8 cellular contexts compared by ENCODE assay signal in the genomic region with DNA sequence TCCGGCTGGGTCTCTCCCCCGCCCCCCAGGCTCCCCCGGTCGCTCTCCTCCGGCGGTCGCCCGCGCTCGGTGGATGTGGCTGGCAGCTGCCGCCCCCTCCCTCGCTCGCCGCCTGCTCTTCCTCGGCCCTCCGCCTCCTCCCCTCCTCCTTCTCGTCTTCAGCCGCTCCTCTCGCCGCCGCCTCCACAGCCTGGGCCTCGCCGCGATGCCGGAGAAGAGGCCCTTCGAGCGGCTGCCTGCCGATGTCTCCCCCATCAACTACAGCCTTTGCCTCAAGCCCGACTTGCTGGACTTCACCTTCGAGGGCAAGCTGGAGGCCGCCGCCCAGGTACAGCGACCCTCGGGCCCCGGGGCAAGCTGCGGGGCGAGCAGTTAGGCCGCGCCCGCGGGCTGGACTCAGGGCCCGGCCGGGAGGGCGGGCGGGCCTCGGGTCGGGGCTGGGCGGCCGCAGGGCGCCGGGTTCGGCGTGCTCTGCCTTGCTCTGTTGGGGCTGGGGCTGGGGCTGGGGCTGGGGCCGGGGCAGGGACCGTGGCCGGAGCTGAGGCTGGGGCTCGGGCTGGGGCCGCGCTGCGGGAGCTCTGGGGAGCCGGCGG. TPM values are rescaled to one million over a fixed set of nuclear protein-coding genes. Genes with fewer than 3 reads are reported as not detected.
DNase-seq lines count a peak whose midpoint lies in the region; ATAC-seq and TF ChIP-seq lines count a peak whose summit lies in the region.
"Not testable (repeated sequence)": the region's sequence is repeated elsewhere in the genome, so short reads cannot be mapped to it uniquely, and the experiment has no call there.

No MANE protein-coding gene starts in this region.

- H3K27ac Mint-ChIP-seq in activated naive CD8-positive, alpha-beta T cell treated with anti-CD3 and anti-CD28 coated beads, Interleukin-2, amount 10 ng/mL, durations not matched to agents 7 days and 5 days; glutamatergic neuron (ENCODE audit: unreplicated experiment): not testable (repeated sequence)
- H3K27ac Mint-ChIP-seq in nephron = peak overlapping the region in 2 of 3 experiments; percentile 92 to 99

- not testable (repeated sequence) for H3K27me3 Mint-ChIP-seq in activated naive CD8-positive, alpha-beta T cell treated with anti-CD3 and anti-CD28 coated beads, Interleukin-2, amount 10 ng/mL, durations not matched to agents 7 days and 5 days; glutamatergic neuron (ENCODE audit: unreplicated experiment); nephron (ENCODE audit: low read depth)

- peak overlapping the region in 4 of 5 donors; percentile 56 to 69 (median 66) for H3K4me3 ChIP-seq in subcutaneous abdominal adipose tissue (ENCODE audit: low read depth in 1 of 5, low read length in 5 of 5)

- H3K27ac ChIP-seq in subcutaneous abdominal adipose tissue (ENCODE audit: low read depth, low read length) = peak overlapping the region; percentile 76

- H3K27me3 ChIP-seq in subcutaneous abdominal adipose tissue (ENCODE audit: control insufficient read depth in 5 of 5, insufficient read depth in 4 of 5, low read length in 5 of 5) = not testable (repeated sequence)

- POLR2A ChIA-PET in activated naive CD8-positive, alpha-beta T cell treated with anti-CD3 and anti-CD28 coated beads, Interleukin-2, amount 10 ng/mL, durations not matched to agents 7 days and 5 days (lab: Charles Lee) = not testable (repeated sequence)

- H3K4me1 Mint-ChIP-seq in activated naive CD8-positive, alpha-beta T cell treated with anti-CD3 and anti-CD28 coated beads, Interleukin-2, amount 10 ng/mL, durations not matched to agents 7 days and 5 days; glutamatergic neuron (ENCODE audit: low read depth, unreplicated experiment): not testable (repeated sequence)
- H3K4me1 Mint-ChIP-seq in nephron = peaks cover 13% of the 10 kb centered on the region

- peak; percentile 34 for ATAC-seq in GM21529 (IDR thresholded peaks at IDR 0.05; ENCODE audit: unreplicated experiment)
- peak; percentile 16 for ATAC-seq in HG03442 (IDR thresholded peaks at IDR 0.05; ENCODE audit: unreplicated experiment)
- ATAC-seq in SK-N-SH treated with all-trans-retinoic acid at 6 μM for 48 hours = peak; percentile 66
- peak; percentile 61 for ATAC-seq in activated naive CD8-positive, alpha-beta T cell treated with anti-CD3 and anti-CD28 coated beads, Interleukin-2, amount 10 ng/mL, durations not matched to agents 7 days and 5 days (ENCODE audit: low read depth)

- peaks cover 0 to 11% (median 0%) of the 10 kb centered on the region in 5 donors for H3K4me1 ChIP-seq in subcutaneous abdominal adipose tissue (ENCODE audit: control insufficient read depth in 5 of 5, insufficient read depth in 5 of 5, low read length in 5 of 5)

- not testable (repeated sequence) for H3K9me3 Mint-ChIP-seq in activated naive CD8-positive, alpha-beta T cell treated with anti-CD3 and anti-CD28 coated beads, Interleukin-2, amount 10 ng/mL, durations not matched to agents 7 days and 5 days; glutamatergic neuron (ENCODE audit: unreplicated experiment); nephron

- H3K36me3 Mint-ChIP-seq in activated naive CD8-positive, alpha-beta T cell treated with anti-CD3 and anti-CD28 coated beads, Interleukin-2, amount 10 ng/mL, durations not matched to agents 7 days and 5 days; glutamatergic neuron (ENCODE audit: unreplicated experiment); nephron (ENCODE audit: low read depth): not testable (repeated sequence)

- DNase-seq in EL (peak; percentile 17), glutamatergic neuron (peak; percentile 41)
- DNase-seq in activated naive CD8-positive, alpha-beta T cell treated with anti-CD3 and anti-CD28 coated beads, Interleukin-2, amount 10 ng/mL, durations not matched to agents 7 days and 5 days = peak; percentile 59

- H3K9ac ChIP-seq in subcutaneous abdominal adipose tissue (ENCODE audit: low read length in 5 of 5) = peak overlapping the region in 3 of 5 donors; percentile 70 to 81 (median 76)

- not testable (repeated sequence) for H3K36me3 ChIP-seq in subcutaneous abdominal adipose tissue (ENCODE audit: control insufficient read depth in 5 of 5, insufficient read depth in 5 of 5, low read length in 5 of 5)

- TF ChIP-seq CTCF in glutamatergic neuron (IDR thresholded peaks at IDR 0.05; ENCODE audit: partially characterized antibody, unreplicated experiment); nephron (IDR thresholded peaks at IDR 0.05; ENCODE audit: unreplicated experiment in 3 of 3): not testable (repeated sequence)

- H3K9me3 ChIP-seq in subcutaneous abdominal adipose tissue (ENCODE audit: control insufficient read depth in 5 of 5, low read length in 5 of 5) = not testable (repeated sequence)

- H3K4me3 Mint-ChIP-seq in activated naive CD8-positive, alpha-beta T cell treated with anti-CD3 and anti-CD28 coated beads, Interleukin-2, amount 10 ng/mL, durations not matched to agents 7 days and 5 days; glutamatergic neuron (ENCODE audit: unreplicated experiment): not testable (repeated sequence)
- peak overlapping the region in 1 of 3 experiments; percentile 44 for H3K4me3 Mint-ChIP-seq in nephron

RNA-seq across cellular contexts. Expression of a gene that starts 0.4 kb away (rescaled TPM):
- 100 to 1,000 TPM; 101 to 104 TPM for total RNA-seq in activated naive CD8-positive, alpha-beta T cell treated with anti-CD3 and anti-CD28 coated beads, Interleukin-2, amount 10 ng/mL, durations not matched to agents 7 days and 5 days
- 234 TPM for total RNA-seq in glutamatergic neuron (ENCODE audit: unreplicated experiment)

Comparison
In these comparisons a context has a peak if more than half of its experiments do, and no peak if none do; other contexts are left out.
1. Peak in every context shown above with its lines: DNase-seq, ATAC-seq, H3K4me3 ChIP-seq and H3K27ac ChIP-seq.
2. ATAC-seq: peak in every context shown above with its lines; median percentile 66 in SK-N-SH treated with all-trans-retinoic acid at 6 μM for 48 hours; 61 in activated naive CD8-positive, alpha-beta T cell treated with anti-CD3 and anti-CD28 coated beads, Interleukin-2, amount 10 ng/mL, durations not matched to agents 7 days and 5 days; 34 in GM21529; 16 in HG03442.